In the genomic region with DNA sequence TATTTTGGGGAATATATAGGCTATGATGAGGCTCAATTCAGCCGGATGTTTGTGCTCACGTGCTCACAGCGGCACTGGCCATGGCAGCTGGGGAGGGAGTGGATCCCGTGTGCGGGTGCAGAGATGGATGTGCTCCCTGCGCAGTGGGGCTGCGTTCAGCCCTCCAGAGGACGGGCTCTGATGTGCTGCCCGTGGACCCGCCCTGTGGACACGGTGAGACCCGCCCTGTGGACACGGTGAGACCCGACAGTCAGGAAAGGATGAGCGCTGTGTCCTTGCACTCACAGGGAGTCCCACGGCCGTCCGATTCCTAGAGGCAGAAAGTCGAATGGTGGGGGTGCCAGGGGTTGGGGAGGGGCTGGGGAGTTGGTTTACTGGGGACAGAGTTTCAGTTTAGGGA, we compare ENCODE assay signal across 14 cellular contexts.
A peak's percentile ranks its signal among the peaks of the same experiment; 100 is the strongest.
DNase-seq lines count a peak whose midpoint lies in the region; ATAC-seq, FAIRE-seq and TF ChIP-seq lines count a peak whose summit lies in the region.
"Had no signal": no experiment of that assay in that cellular context is flagged by ENCODE, and none has a peak within 500 bp of the region (broad histone marks: within the 10 kb centered on the region; RNA-seq: fewer than 3 reads in every experiment).

No MANE protein-coding gene starts in this region.

- H3K9me3 ChIP-seq in HepG2 (ENCODE audit: low read length) = no peaks in the 10 kb centered on the region
- H3K9me3 ChIP-seq in right lobe of liver = no peaks in the 10 kb centered on the region
- no peaks in the 10 kb centered on the region for H3K9me3 ChIP-seq in lower lobe of right lung
- H3K9me3 ChIP-seq in HAP-1 = no peaks in the 10 kb centered on the region
- H3K9me3 ChIP-seq: Caco-2 had no signal

- no peak for ATAC-seq in activated CD4-positive, alpha-beta T cell treated with anti-CD3 and anti-CD28 coated beads for 36 hours
- peak; percentile 2; the same call in 2 of the 3 replicates for ATAC-seq in HepG2
- no peak for ATAC-seq in right lobe of liver
- no peak for ATAC-seq in lower lobe of right lung
- no peak for ATAC-seq in stimulated activated naive CD8-positive, alpha-beta T cell treated with anti-CD3 and anti-CD28 coated beads, Interleukin-15, amount 100 ng/mL, for 72 hours

- no peak overlapping the region for H3K4me3 Mint-ChIP-seq in activated CD4-positive, alpha-beta T cell treated with anti-CD3 and anti-CD28 coated beads for 36 hours
- no peak overlapping the region for H3K4me3 Mint-ChIP-seq in activated CD4-positive, alpha-beta T cell treated with anti-CD3 and anti-CD28 coated beads, Interleukin-2, amount 10 ng/mL, durations not matched to agents 24 days and 14 days
- H3K4me3 Mint-ChIP-seq in stimulated activated naive CD8-positive, alpha-beta T cell treated with anti-CD3 and anti-CD28 coated beads, Interleukin-15, amount 100 ng/mL, for 72 hours = no peak overlapping the region
- no peak overlapping the region for H3K4me3 Mint-ChIP-seq in CD14-positive monocyte
- H3K4me3 Mint-ChIP-seq: CD8-positive, alpha-beta memory T cell had no signal

- H3K4me3 ChIP-seq in HepG2 (replicated peaks in 1 of 3; ENCODE audit: insufficient read depth in 1 of 3, low read depth in 2 of 3, low read length in 3 of 3) = peak overlapping the region in 1 of 3 experiments; percentile 43; a peak in 1 of 6 replicates
- no peak overlapping the region for H3K4me3 ChIP-seq in right lobe of liver
- H3K4me3 ChIP-seq in lower lobe of right lung = no peak overlapping the region
- no peak overlapping the region for H3K4me3 ChIP-seq in HAP-1

- no TSS peak for BruUV-seq in HepG2 (replicated peaks; lab: Mats Ljungman, UMichigan)

- H2AFZ ChIP-seq in HepG2 (ENCODE audit: low read length) = no peak overlapping the region

- POLR2A ChIA-PET in activated CD4-positive, alpha-beta T cell treated with anti-CD3 and anti-CD28 coated beads for 36 hours (lab: Charles Lee) = no interaction called here
- POLR2A ChIA-PET in HepG2 (lab: Yijun Ruan, JAX) = no interaction called here

- H3K9me3 Mint-ChIP-seq in activated CD4-positive, alpha-beta T cell treated with anti-CD3 and anti-CD28 coated beads for 36 hours (ENCODE audit: low read depth) = no peaks in the 10 kb centered on the region
- no peaks in the 10 kb centered on the region for H3K9me3 Mint-ChIP-seq in activated CD4-positive, alpha-beta T cell treated with anti-CD3 and anti-CD28 coated beads, Interleukin-2, amount 10 ng/mL, durations not matched to agents 24 days and 14 days
- H3K9me3 Mint-ChIP-seq in stimulated activated naive CD8-positive, alpha-beta T cell treated with anti-CD3 and anti-CD28 coated beads, Interleukin-15, amount 100 ng/mL, for 72 hours = no peaks in the 10 kb centered on the region
- H3K9me3 Mint-ChIP-seq in CD14-positive monocyte = no peaks in the 10 kb centered on the region
- H3K9me3 Mint-ChIP-seq: CD8-positive, alpha-beta memory T cell had no signal

- no peaks in the 10 kb centered on the region for H3K36me3 ChIP-seq in HepG2 (replicated peaks in 1 of 2; ENCODE audit: control insufficient read depth in 1 of 2, insufficient read depth in 2 of 2, low read length in 2 of 2)
- no peaks in the 10 kb centered on the region for H3K36me3 ChIP-seq in right lobe of liver
- peaks cover 4% of the 10 kb centered on the region for H3K36me3 ChIP-seq in lower lobe of right lung
- no peaks in the 10 kb centered on the region for H3K36me3 ChIP-seq in HAP-1 (replicated peaks)

- no peaks in the 10 kb centered on the region for H3K27me3 Mint-ChIP-seq in activated CD4-positive, alpha-beta T cell treated with anti-CD3 and anti-CD28 coated beads for 36 hours
- no peaks in the 10 kb centered on the region for H3K27me3 Mint-ChIP-seq in activated CD4-positive, alpha-beta T cell treated with anti-CD3 and anti-CD28 coated beads, Interleukin-2, amount 10 ng/mL, durations not matched to agents 24 days and 14 days
- H3K27me3 Mint-ChIP-seq in stimulated activated naive CD8-positive, alpha-beta T cell treated with anti-CD3 and anti-CD28 coated beads, Interleukin-15, amount 100 ng/mL, for 72 hours = no peaks in the 10 kb centered on the region
- H3K27me3 Mint-ChIP-seq in CD14-positive monocyte (ENCODE audit: low read depth in 3 of 3) = peaks cover 0 to 1% (median under 1%) of the 10 kb centered on the region in 3 donors
- H3K27me3 Mint-ChIP-seq: CD8-positive, alpha-beta memory T cell had no signal

- TF ChIP-seq POLR2A in HepG2 (IDR thresholded peaks at IDR 0.05; ENCODE audit: insufficient read depth in 1 of 2, low read depth in 2 of 2, low read length in 2 of 2) (no peak), right lobe of liver (IDR thresholded peaks at IDR 0.05) (no peak)

- no peaks in the 10 kb centered on the region for H3K36me3 Mint-ChIP-seq in activated CD4-positive, alpha-beta T cell treated with anti-CD3 and anti-CD28 coated beads for 36 hours (ENCODE audit: low read depth)
- no peaks in the 10 kb centered on the region for H3K36me3 Mint-ChIP-seq in activated CD4-positive, alpha-beta T cell treated with anti-CD3 and anti-CD28 coated beads, Interleukin-2, amount 10 ng/mL, durations not matched to agents 24 days and 14 days (ENCODE audit: low read depth)
- peaks cover 0 to 4% of the 10 kb centered on the region in 2 donors for H3K36me3 Mint-ChIP-seq in CD14-positive monocyte

- H3K9ac ChIP-seq in HepG2 (ENCODE audit: insufficient read depth, low read depth, low read length) = no peak overlapping the region

- intact Hi-C loops in activated CD4-positive, alpha-beta T cell treated with anti-CD3 and anti-CD28 coated beads for 36 hours (cut with DNase I, micrococcal nuclease) = no loop called here
- intact Hi-C loops in activated CD4-positive, alpha-beta T cell treated with anti-CD3 and anti-CD28 coated beads, Interleukin-2, amount 10 ng/mL, durations not matched to agents 24 days and 14 days (cut with micrococcal nuclease) = no loop called here
- intact Hi-C loops in HepG2 (cut with micrococcal nuclease; ENCODE audit: unreplicated experiment) = no loop called here
- intact Hi-C loops in right lobe of liver (cut with DNase I) = no loop called here
- intact Hi-C loops in lower lobe of right lung (cut with DNase I) = no loop called here
- intact Hi-C loops in CD14-positive monocyte (cut with micrococcal nuclease) = no loop called here

- WGBS in HepG2 (ENCODE audit: low lambda C conversion rate) = 74% methylated on average over 12 of the region's 19 CpGs
- WGBS in right lobe of liver (ENCODE audit: insufficient coverage, low coverage, low lambda C conversion rate, missing lambda C conversion rate) = 88% methylated on average over 16 of the region's 19 CpGs

- H3K4me2 ChIP-seq in HepG2 (ENCODE audit: low read depth, low read length) = 0 out of 2 replicates have a peak overlapping the region, but pooled peaks have one; percentile 29

- H3K4me1 ChIP-seq in HepG2 (ENCODE audit: insufficient read depth, low read length) = peaks cover 11% of the 10 kb centered on the region
- no peaks in the 10 kb centered on the region for H3K4me1 ChIP-seq in right lobe of liver
- H3K4me1 ChIP-seq in lower lobe of right lung = no peaks in the 10 kb centered on the region
- H3K4me1 ChIP-seq in HAP-1 = no peaks in the 10 kb centered on the region
- H3K4me1 ChIP-seq: Caco-2 had no signal

- no peak for TF ChIP-seq RAD21 in HepG2 (CRISPR knock-in tag; IDR thresholded peaks at IDR 0.05)

- H4K20me1 ChIP-seq in HepG2 (ENCODE audit: insufficient read depth, low read length) = no peaks in the 10 kb centered on the region

- CTCF ChIA-PET in activated CD4-positive, alpha-beta T cell treated with anti-CD3 and anti-CD28 coated beads for 36 hours (lab: Charles Lee) = no interaction called here
- CTCF ChIA-PET in HepG2 (lab: Yijun Ruan, JAX; ENCODE audit: low intra/inter-chr PET ratio, low total read pairs) = no interaction called here

- no peaks in the 10 kb centered on the region for H3K79me2 ChIP-seq in HepG2 (ENCODE audit: insufficient read depth, low read length)

- no peak for FAIRE-seq in HepG2 (lab: Jason Lieb, UNC)

- no peak overlapping the region for H3K27ac Mint-ChIP-seq in activated CD4-positive, alpha-beta T cell treated with anti-CD3 and anti-CD28 coated beads for 36 hours
- no peak overlapping the region for H3K27ac Mint-ChIP-seq in activated CD4-positive, alpha-beta T cell treated with anti-CD3 and anti-CD28 coated beads, Interleukin-2, amount 10 ng/mL, durations not matched to agents 24 days and 14 days
- peak overlapping the region in 1 of 2 donors; percentile 74 for H3K27ac Mint-ChIP-seq in stimulated activated naive CD8-positive, alpha-beta T cell treated with anti-CD3 and anti-CD28 coated beads, Interleukin-15, amount 100 ng/mL, for 72 hours
- H3K27ac Mint-ChIP-seq in CD14-positive monocyte = no peak overlapping the region
- H3K27ac Mint-ChIP-seq: CD8-positive, alpha-beta memory T cell had no signal

- H3K27me3 ChIP-seq in HepG2 (ENCODE audit: control insufficient read depth in 1 of 2, insufficient read depth in 2 of 2, low read length in 2 of 2) = 0 out of 5 replicates have a peak, but pooled peaks cover 1 to 2% of the 10 kb centered on the region in 2 experiments
- H3K27me3 ChIP-seq in right lobe of liver = no peaks in the 10 kb centered on the region
- no peaks in the 10 kb centered on the region for H3K27me3 ChIP-seq in lower lobe of right lung (ENCODE audit: low read depth)
- H3K27me3 ChIP-seq in HAP-1 (ENCODE audit: low read depth) = no peaks in the 10 kb centered on the region

- in situ Hi-C loops in HepG2 (cut with HindIII; ENCODE audit: extremely low pct_ligation_motif_present, low pct_unique_long_range_greater_than_20kb) = loop anchor here (10.0 kb wide), 1 partner anchor 449 kb away; no protein-coding TSS in a partner anchor
- in situ Hi-C loops in HAP-1 (cut with MboI; ENCODE audit: low sequenced_read_pairs) = no loop called here

- TF ChIP-seq EP300 in HepG2 (IDR thresholded peaks at IDR 0.05; ENCODE audit: low read depth in 2 of 2, low read length in 2 of 2) (no peak), HepG2 (CRISPR knock-in tag; IDR thresholded peaks at IDR 0.05; ENCODE audit: borderline replicate concordance) (no peak)

- no peaks in the 10 kb centered on the region for H3K4me1 Mint-ChIP-seq in activated CD4-positive, alpha-beta T cell treated with anti-CD3 and anti-CD28 coated beads for 36 hours
- H3K4me1 Mint-ChIP-seq in activated CD4-positive, alpha-beta T cell treated with anti-CD3 and anti-CD28 coated beads, Interleukin-2, amount 10 ng/mL, durations not matched to agents 24 days and 14 days = no peaks in the 10 kb centered on the region
- no peaks in the 10 kb centered on the region for H3K4me1 Mint-ChIP-seq in stimulated activated naive CD8-positive, alpha-beta T cell treated with anti-CD3 and anti-CD28 coated beads, Interleukin-15, amount 100 ng/mL, for 72 hours
- no peaks in the 10 kb centered on the region for H3K4me1 Mint-ChIP-seq in CD14-positive monocyte
- H3K4me1 Mint-ChIP-seq: CD8-positive, alpha-beta memory T cell had no signal

- no peak for TF ChIP-seq CTCF in HepG2 (CRISPR knock-in tag; IDR thresholded peaks at IDR 0.05)
- no peak for TF ChIP-seq CTCF in right lobe of liver (IDR thresholded peaks at IDR 0.05)
- no peak for TF ChIP-seq CTCF in lower lobe of right lung (IDR thresholded peaks at IDR 0.05)
- no peak for TF ChIP-seq CTCF in CD14-positive monocyte (IDR thresholded peaks at IDR 0.05)

- no peak overlapping the region for H3K27ac ChIP-seq in HepG2 (ENCODE audit: extremely low read length, insufficient read depth, low read length)
- H3K27ac ChIP-seq in right lobe of liver = no peak overlapping the region
- H3K27ac ChIP-seq in lower lobe of right lung = no peak overlapping the region
- H3K27ac ChIP-seq: 22Rv1 had no signal

- peak; percentile 1 for DNase-seq in activated CD4-positive, alpha-beta T cell treated with anti-CD3 and anti-CD28 coated beads for 36 hours
- no peak for DNase-seq in activated CD4-positive, alpha-beta T cell treated with anti-CD3 and anti-CD28 coated beads, Interleukin-2, amount 10 ng/mL, durations not matched to agents 24 days and 14 days
- DNase-seq in HepG2 (ENCODE audit: low spot score) = no peak
- DNase-seq in right lobe of liver = no peak
- peak; percentile 38 for DNase-seq in lower lobe of right lung
- DNase-seq in HAP-1 (ENCODE audit: low spot score in 2 of 2) = no peak
- no peak for DNase-seq in stimulated activated naive CD8-positive, alpha-beta T cell treated with anti-CD3 and anti-CD28 coated beads, Interleukin-15, amount 100 ng/mL, for 72 hours
- no peak for DNase-seq in CD14-positive monocyte (ENCODE audit: low spot score)
- DNase-seq: DND-41, GF-D8, IMR-90 had no signal

Comparison
In these comparisons a context has a peak if more than half of its experiments do, and no peak if none do; other contexts are left out.
1. DNase-seq: peak in activated CD4-positive, alpha-beta T cell treated with anti-CD3 and anti-CD28 coated beads for 36 hours (single experiment) and lower lobe of right lung (single experiment); none in activated CD4-positive, alpha-beta T cell treated with anti-CD3 and anti-CD28 coated beads, Interleukin-2, amount 10 ng/mL, durations not matched to agents 24 days and 14 days (single experiment), HepG2 (single experiment), right lobe of liver (0 of 3), HAP-1 (0 of 2), stimulated activated naive CD8-positive, alpha-beta T cell treated with anti-CD3 and anti-CD28 coated beads, Interleukin-15, amount 100 ng/mL, for 72 hours (0 of 2) and CD14-positive monocyte (single experiment).